In genomic region chr5:13278148-13278547, GRCh38 we compare ENCODE assay signal across 13 cellular contexts.
DNase-seq lines count a peak whose midpoint lies in the region; ATAC-seq, FAIRE-seq and TF ChIP-seq lines count a peak whose summit lies in the region.
"Had no signal": no experiment of that assay in that cellular context is flagged by ENCODE, and none has a peak within 500 bp of the region (broad histone marks: within the 10 kb centered on the region; RNA-seq: fewer than 3 reads in every experiment).

No MANE protein-coding gene starts in this region.

- H4K20me1 ChIP-seq in GM12878 (ENCODE audit: control insufficient read depth, insufficient read depth) (no peaks in the 10 kb centered on the region), smooth muscle cell (ENCODE audit: low read depth) (no peaks in the 10 kb centered on the region)

- WGBS in GM12878 (ENCODE audit: insufficient coverage, insufficient replicate concordance, low lambda C conversion rate, missing lambda C conversion rate), result 20% methylated on average over 2 of the region's 2 CpGs
- 85% methylated on average over 2 of the region's 2 CpGs for WGBS in smooth muscle cell (ENCODE audit: low lambda C conversion rate)

- no peaks in the 10 kb centered on the region for H3F3A ChIP-seq in smooth muscle cell (ENCODE audit: low read depth)

- FAIRE-seq in GM12878 (lab: Jason Lieb, UNC), result no peak

- H2AFZ ChIP-seq in GM12878 (ENCODE audit: control insufficient read depth, low read depth, low read length), result no peak overlapping the region
- H2AFZ ChIP-seq in smooth muscle cell (ENCODE audit: low read depth), result no peak overlapping the region

- TF ChIP-seq EP300 in GM12878 (IDR thresholded peaks at IDR 0.05; ENCODE audit: borderline replicate concordance in 1 of 2, control insufficient read depth in 1 of 2, low read depth in 2 of 2, low read length in 2 of 2), result no peak

- H3K36me3 ChIP-seq in GM12878 (ENCODE audit: control insufficient read depth in 2 of 2, insufficient read depth in 2 of 2, low read length in 1 of 2), result no peaks in the 10 kb centered on the region
- H3K36me3 ChIP-seq in smooth muscle cell (ENCODE audit: low read depth), result no peaks in the 10 kb centered on the region
- H3K36me3 ChIP-seq: gastrocnemius medialis, HAP-1 had no signal

- no peaks in the 10 kb centered on the region for H3K79me2 ChIP-seq in GM12878 (ENCODE audit: control insufficient read depth, insufficient read depth, low read length)
- no peaks in the 10 kb centered on the region for H3K79me2 ChIP-seq in smooth muscle cell (ENCODE audit: low read depth)

- CTCF ChIA-PET in GM12878 (lab: Yijun Ruan, JAX), result interaction anchor here (0.7 to 1.6 kb wide), 6 partner anchors 9 to 288 kb away, joined by 3 to 5 read pairs (median 3); no protein-coding TSS in a partner anchor

- no peak overlapping the region for H3K27ac ChIP-seq in GM12878 (ENCODE audit: control insufficient read depth, insufficient read depth)
- no peak overlapping the region for H3K27ac ChIP-seq in smooth muscle cell (ENCODE audit: low read depth)
- H3K27ac ChIP-seq: gastrocnemius medialis had no signal

- POLR2A ChIA-PET in GM12878 (lab: Charles Lee), result no interaction called here

- TF ChIP-seq POLR2A in GM12878 (IDR thresholded peaks at IDR 0.05; ENCODE audit: low read depth, low read length), result no peak

- H3K9ac ChIP-seq in GM12878 (ENCODE audit: control insufficient read depth, insufficient read depth, low read length) (no peak overlapping the region), smooth muscle cell (ENCODE audit: low read depth) (no peak overlapping the region)

- RAD21 ChIA-PET in GM12878 (lab: Charles Lee; ENCODE audit: unreplicated experiment), result no interaction called here

- TF ChIP-seq CTCF in GM12878 (IDR thresholded peaks at IDR 0.05 in 2 of 3, conservative IDR thresholded peaks at IDR 0.05 in 1 of 3; ENCODE audit: control insufficient read depth in 2 of 3, extremely low read depth in 1 of 3, insufficient read depth in 1 of 3, low read depth in 3 of 3, low read length in 3 of 3), result peak in 2 of 3 experiments; percentile 27 to 28; a peak in 3 of 6 replicates
- peak; percentile 39 for TF ChIP-seq CTCF in smooth muscle cell (IDR thresholded peaks at IDR 0.05; ENCODE audit: borderline replicate concordance, insufficient read depth, poor library complexity, severe bottlenecking)

- no peak for TF ChIP-seq RAD21 in GM12878 (IDR thresholded peaks at IDR 0.05; ENCODE audit: insufficient read depth, low read depth, low read length)

- no peaks in the 10 kb centered on the region for H3K27me3 ChIP-seq in GM12878 (replicated peaks in 1 of 2; ENCODE audit: control insufficient read depth in 2 of 2, insufficient read depth in 2 of 2, low read length in 1 of 2)
- no peaks in the 10 kb centered on the region for H3K27me3 ChIP-seq in smooth muscle cell (ENCODE audit: low read depth)
- H3K27me3 ChIP-seq: gastrocnemius medialis had no signal

- no peak for ATAC-seq in GM12878
- ATAC-seq: gastrocnemius medialis; stimulated activated memory B cell treated with anti-CD40 and anti-IgM and Interleukin-4, amounts not matched to agents 10 μg/mL and 1 μg/mL and 100 μg/mL, for 72 hours had no signal

- peak; percentile 32 for DNase-seq in NCI-H748 (lab: John Stamatoyannopoulos, UW; ENCODE audit: unreplicated experiment)
- DNase-seq in NCI-H748 treated with DMSO at 0.1 percent for 48 hours (lab: John Stamatoyannopoulos, UW), result no peak
- DNase-seq in LoVo (ENCODE audit: low spot score), result peak; percentile 11
- DNase-seq in GM12878 (ENCODE audit: low read depth, low spot score), result no peak
- DNase-seq in smooth muscle cell (lab: John Stamatoyannopoulos, UW; ENCODE audit: unreplicated experiment), result no peak
- DNase-seq in epidermal melanocyte (ENCODE audit: insufficient read length, low spot score), result no peak
- DNase-seq in NK-92 (lab: John Stamatoyannopoulos, UW; ENCODE audit: unreplicated experiment), result no peak
- no peak for DNase-seq in islet precursor cell
- DNase-seq: caudate nucleus; gastrocnemius medialis; stimulated activated CD4-positive, alpha-beta T cell treated with anti-CD3 and anti-CD28 coated beads, Interleukin-12 subunit alpha, Interleukin-12 subunit beta, amount 100 ng/mL, for 4 hours had no signal

- SMC1A ChIA-PET in GM12878 (lab: Charles Lee; ENCODE audit: uncharacterized antibody, unreplicated experiment), result no interaction called here

- H3K4me3 ChIP-seq in GM12878, result no peak overlapping the region
- no peak overlapping the region for H3K4me3 ChIP-seq in smooth muscle cell
- H3K4me3 ChIP-seq: gastrocnemius medialis, HAP-1 had no signal

- intact Hi-C loops in GM12878 (cut with micrococcal nuclease; ENCODE audit: unreplicated experiment), result no loop called here

- no peak overlapping the region for H3K4me2 ChIP-seq in GM12878 (ENCODE audit: control insufficient read depth, insufficient read depth)
- no peak overlapping the region for H3K4me2 ChIP-seq in smooth muscle cell

- in situ Hi-C loops in GM12878 (cut with MboI), result no loop called here

- no TSS peak for BruUV-seq in GM12878 (replicated peaks; lab: Mats Ljungman, UMichigan)

- H3K9me3 ChIP-seq in GM12878 (replicated peaks; ENCODE audit: control insufficient read depth, insufficient read depth, low read length), result no peaks in the 10 kb centered on the region
- H3K9me3 ChIP-seq in smooth muscle cell (replicated peaks; ENCODE audit: low read depth), result no peaks in the 10 kb centered on the region
- H3K9me3 ChIP-seq: gastrocnemius medialis, HAP-1 had no signal

- H3K4me1 ChIP-seq in GM12878 (ENCODE audit: control insufficient read depth, insufficient read depth, low read length), result no peaks in the 10 kb centered on the region
- H3K4me1 ChIP-seq in smooth muscle cell (ENCODE audit: low read depth), result no peaks in the 10 kb centered on the region
- H3K4me1 ChIP-seq: gastrocnemius medialis, HAP-1 had no signal

TF ChIP-seq in GM12878, 131 proteins besides CTCF, POLR2A, EP300 and RAD21:
- no peak for TF ChIP-seq IRF3 (IDR thresholded peaks at IDR 0.05)
- TF ChIP-seq ZSCAN29 (IDR thresholded peaks at IDR 0.05), result no peak
- TF ChIP-seq MYC (IDR thresholded peaks at IDR 0.05; ENCODE audit: insufficient read depth, insufficient read length, insufficient replicate concordance, low read length, severe bottlenecking), result no peak
- no peak for TF ChIP-seq BCL3 (IDR thresholded peaks at IDR 0.05; ENCODE audit: borderline replicate concordance, insufficient read depth, low read depth, low read length, poor library complexity, severe bottlenecking)
- TF ChIP-seq BACH1 (IDR thresholded peaks at IDR 0.05; ENCODE audit: borderline replicate concordance), result no peak
- no peak for TF ChIP-seq RFX5 (IDR thresholded peaks at IDR 0.05; ENCODE audit: low read depth, low read length)
- no peak for TF ChIP-seq NR2C1 (IDR thresholded peaks at IDR 0.05)

Comparison
In these comparisons a context has a peak if more than half of its experiments do, and no peak if none do; other contexts are left out.
1. DNase-seq: peak in NCI-H748 (single experiment) and LoVo (single experiment); none in NCI-H748 treated with DMSO at 0.1 percent for 48 hours (single experiment), GM12878 (single experiment), smooth muscle cell (single experiment), epidermal melanocyte (single experiment), NK-92 (single experiment) and islet precursor cell (single experiment).